ENCODE assay signal across 21 cellular contexts in genomic region chr2:73079636-73080035, GRCh38. TPM values are rescaled to one million over a fixed set of nuclear protein-coding genes. Genes with fewer than 3 reads are reported as not detected.
A peak's percentile ranks its signal among the peaks of the same experiment; 100 is the strongest.
DNase-seq lines count a peak whose midpoint lies in the region; ATAC-seq, FAIRE-seq and TF ChIP-seq lines count a peak whose summit lies in the region.
"Had no signal": no experiment of that assay in that cellular context is flagged by ENCODE, and none has a peak within 500 bp of the region (broad histone marks: within the 10 kb centered on the region; RNA-seq: fewer than 3 reads in every experiment).

No MANE protein-coding gene starts in this region.

- H3K27me3 ChIP-seq in upper lobe of right lung = no peaks in the 10 kb centered on the region

- peak overlapping the region in 1 of 2 donors; percentile 55 for H3K9ac ChIP-seq in kidney (ENCODE audit: low read length in 2 of 2)

- H3K4me3 ChIP-seq in kidney (ENCODE audit: low read length in 2 of 2) (peak overlapping the region; percentile 43 to 51), upper lobe of right lung (no peak overlapping the region)
- H3K4me3 ChIP-seq: A549, GM12878, GM23338 had no signal

- no peaks in the 10 kb centered on the region for H3K36me3 Mint-ChIP-seq in activated naive CD4-positive, alpha-beta T cell treated with anti-CD3 and anti-CD28 coated beads, Interleukin-2, amount 50 U/mL, for 72 hours
- H3K36me3 Mint-ChIP-seq in activated naive CD4-positive, alpha-beta T cell treated with anti-CD3 and anti-CD28 coated beads for 36 hours (ENCODE audit: low read depth) = no peaks in the 10 kb centered on the region
- H3K36me3 Mint-ChIP-seq in activated naive CD8-positive, alpha-beta T cell treated with anti-CD3 and anti-CD28 coated beads, Interleukin-2, amount 50 U/mL, for 24 hours (ENCODE audit: low read depth) = no peaks in the 10 kb centered on the region

- H3K27ac Mint-ChIP-seq in activated naive CD4-positive, alpha-beta T cell treated with anti-CD3 and anti-CD28 coated beads, Interleukin-2, amount 50 U/mL, for 72 hours = peak overlapping the region; percentile 11 to 55
- H3K27ac Mint-ChIP-seq in activated naive CD4-positive, alpha-beta T cell treated with anti-CD3 and anti-CD28 coated beads for 36 hours = no peak overlapping the region
- H3K27ac Mint-ChIP-seq in activated naive CD8-positive, alpha-beta T cell treated with anti-CD3 and anti-CD28 coated beads, Interleukin-2, amount 50 U/mL, for 24 hours = no peak overlapping the region
- H3K27ac Mint-ChIP-seq: CD8-positive, alpha-beta T cell; GM23338; IgD-negative memory B cell had no signal

- FAIRE-seq in kidney (lab: Jason Lieb, UNC) = no peak
- FAIRE-seq: A549, GM12878, H54, HepG2 had no signal

- no peaks in the 10 kb centered on the region for H3K9me3 Mint-ChIP-seq in activated naive CD4-positive, alpha-beta T cell treated with anti-CD3 and anti-CD28 coated beads, Interleukin-2, amount 50 U/mL, for 72 hours
- no peaks in the 10 kb centered on the region for H3K9me3 Mint-ChIP-seq in activated naive CD4-positive, alpha-beta T cell treated with anti-CD3 and anti-CD28 coated beads for 36 hours
- H3K9me3 Mint-ChIP-seq in activated naive CD8-positive, alpha-beta T cell treated with anti-CD3 and anti-CD28 coated beads, Interleukin-2, amount 50 U/mL, for 24 hours = no peaks in the 10 kb centered on the region
- H3K9me3 Mint-ChIP-seq: CD8-positive, alpha-beta T cell; GM23338; HFFc6; IgD-negative memory B cell had no signal

- no peaks in the 10 kb centered on the region for H3K27me3 Mint-ChIP-seq in activated naive CD4-positive, alpha-beta T cell treated with anti-CD3 and anti-CD28 coated beads for 36 hours (ENCODE audit: low read depth)
- H3K27me3 Mint-ChIP-seq in activated naive CD8-positive, alpha-beta T cell treated with anti-CD3 and anti-CD28 coated beads, Interleukin-2, amount 50 U/mL, for 24 hours = no peaks in the 10 kb centered on the region

- DNase-seq in activated naive CD4-positive, alpha-beta T cell treated with anti-CD3 and anti-CD28 coated beads, Interleukin-2, amount 50 U/mL, for 72 hours (ENCODE audit: low spot score in 2 of 2) = no peak
- DNase-seq in activated naive CD4-positive, alpha-beta T cell treated with anti-CD3 and anti-CD28 coated beads for 36 hours = no peak
- DNase-seq in kidney (no peak), upper lobe of right lung (peak; percentile 53), inferior parietal cortex (ENCODE audit: extremely low spot score) (no peak)
- DNase-seq in activated naive CD8-positive, alpha-beta T cell treated with anti-CD3 and anti-CD28 coated beads, Interleukin-2, amount 50 U/mL, for 24 hours = no peak
- DNase-seq: AML-193; Calu3; CD8-positive, alpha-beta T cell; DMS79 treated with DMSO at 0.1 percent for 48 hours; HCEC 1CT; HFFc6 had no signal

- no peak overlapping the region for H3K4me3 Mint-ChIP-seq in activated naive CD4-positive, alpha-beta T cell treated with anti-CD3 and anti-CD28 coated beads for 36 hours
- H3K4me3 Mint-ChIP-seq in activated naive CD8-positive, alpha-beta T cell treated with anti-CD3 and anti-CD28 coated beads, Interleukin-2, amount 50 U/mL, for 24 hours = no peak overlapping the region
- H3K4me3 Mint-ChIP-seq: CD8-positive, alpha-beta T cell; GM23338; HFFc6; IgD-negative memory B cell had no signal

- CTCF ChIA-PET in activated naive CD4-positive, alpha-beta T cell treated with anti-CD3 and anti-CD28 coated beads for 36 hours (lab: Charles Lee) = interaction anchor here (1.1 to 1.4 kb wide), 2 partner anchors 77 to 86 kb away, joined by 3 to 4 read pairs; no protein-coding TSS in a partner anchor

- no peaks in the 10 kb centered on the region for H3K9me3 ChIP-seq in kidney (ENCODE audit: control insufficient read depth in 1 of 2, low read length in 2 of 2)
- no peaks in the 10 kb centered on the region for H3K9me3 ChIP-seq in upper lobe of right lung
- H3K9me3 ChIP-seq: A549 had no signal

- no peaks in the 10 kb centered on the region for H3K4me1 Mint-ChIP-seq in activated naive CD4-positive, alpha-beta T cell treated with anti-CD3 and anti-CD28 coated beads for 36 hours (ENCODE audit: low read depth)
- no peaks in the 10 kb centered on the region for H3K4me1 Mint-ChIP-seq in activated naive CD8-positive, alpha-beta T cell treated with anti-CD3 and anti-CD28 coated beads, Interleukin-2, amount 50 U/mL, for 24 hours
- H3K4me1 Mint-ChIP-seq: IgD-negative memory B cell had no signal

- H3K36me3 ChIP-seq in kidney (ENCODE audit: control insufficient read depth in 1 of 2, insufficient read depth in 2 of 2, low read length in 2 of 2) (peaks cover 6 to 14% of the 10 kb centered on the region in 2 donors), upper lobe of right lung (no peaks in the 10 kb centered on the region)

- intact Hi-C loops in activated naive CD4-positive, alpha-beta T cell treated with anti-CD3 and anti-CD28 coated beads for 36 hours (cut with micrococcal nuclease) = no loop called here
- intact Hi-C loops in kidney (cut with DNase I) = no loop called here
- intact Hi-C loops in upper lobe of right lung (cut with DNase I) = no loop called here

- TF ChIP-seq CTCF in kidney (IDR thresholded peaks at IDR 0.05; ENCODE audit: borderline replicate concordance, extremely low read depth, insufficient read depth) (no peak), upper lobe of right lung (IDR thresholded peaks at IDR 0.05) (no peak)

- peaks cover 48 to 57% of the 10 kb centered on the region in 2 donors for H3K4me1 ChIP-seq in kidney (ENCODE audit: control insufficient read depth in 1 of 2, insufficient read depth in 1 of 2, low read depth in 1 of 2, low read length in 2 of 2)
- H3K4me1 ChIP-seq in upper lobe of right lung = no peaks in the 10 kb centered on the region
- H3K4me1 ChIP-seq: A549 had no signal

- peak overlapping the region; percentile 13 for H3K27ac ChIP-seq in angular gyrus (ENCODE audit: low read depth, low read length)
- peak overlapping the region in 1 of 2 donors; percentile 29 for H3K27ac ChIP-seq in kidney (ENCODE audit: low read depth in 2 of 2, low read length in 2 of 2)
- no peak overlapping the region for H3K27ac ChIP-seq in upper lobe of right lung
- H3K27ac ChIP-seq: 22Rv1, A549 had no signal

- ATAC-seq in activated naive CD4-positive, alpha-beta T cell treated with anti-CD3 and anti-CD28 coated beads, Interleukin-2, amount 50 U/mL, for 72 hours = no peak
- ATAC-seq in upper lobe of right lung (no peak), GM18907 (IDR thresholded peaks at IDR 0.05; ENCODE audit: unreplicated experiment) (no peak)
- no peak for ATAC-seq in activated naive CD8-positive, alpha-beta T cell treated with anti-CD3 and anti-CD28 coated beads, Interleukin-2, amount 50 U/mL, for 24 hours
- ATAC-seq: A549; CD8-positive, alpha-beta T cell; GM12878; GM23338; HepG2 had no signal

RNA-seq across cellular contexts. Expression of gene SFXN5, which starts 8.1 kb away (rescaled TPM):
- 10 to 100 TPM in 1 of 2 donors, 1 to 10 TPM in 1; 5.2 to 16.0 TPM for total RNA-seq in activated naive CD4-positive, alpha-beta T cell treated with anti-CD3 and anti-CD28 coated beads, Interleukin-2, amount 50 U/mL, for 72 hours
- 1 to 10 TPM; 5.3 to 6.8 TPM for total RNA-seq in activated naive CD4-positive, alpha-beta T cell treated with anti-CD3 and anti-CD28 coated beads for 36 hours
- total RNA-seq in kidney (21.4 TPM), upper lobe of right lung (13.1 TPM)
- polyA plus RNA-seq in kidney (ENCODE audit: insufficient read depth, low read depth, low replicate concordance) = 35.9 TPM

RNA-seq across cellular contexts. Expression of gene RAB11FIP5, which starts 33.1 kb away (rescaled TPM):
- 10 to 100 TPM in 1 of 2 donors, 1 to 10 TPM in 1; 8.3 to 27.9 TPM for total RNA-seq in activated naive CD4-positive, alpha-beta T cell treated with anti-CD3 and anti-CD28 coated beads, Interleukin-2, amount 50 U/mL, for 72 hours
- 1 to 10 TPM; 7.3 to 7.4 TPM for total RNA-seq in activated naive CD4-positive, alpha-beta T cell treated with anti-CD3 and anti-CD28 coated beads for 36 hours
- total RNA-seq in kidney (57.1 TPM), upper lobe of right lung (28.8 TPM)
- polyA plus RNA-seq in kidney (ENCODE audit: insufficient read depth, low read depth, low replicate concordance) = 49.6 TPM

Comparison
In these comparisons a context has a peak if more than half of its experiments do, and no peak if none do; other contexts are left out.
1. H3K27ac Mint-ChIP-seq: peak in activated naive CD4-positive, alpha-beta T cell treated with anti-CD3 and anti-CD28 coated beads, Interleukin-2, amount 50 U/mL, for 72 hours (2 of 2); none in activated naive CD4-positive, alpha-beta T cell treated with anti-CD3 and anti-CD28 coated beads for 36 hours (single experiment) and activated naive CD8-positive, alpha-beta T cell treated with anti-CD3 and anti-CD28 coated beads, Interleukin-2, amount 50 U/mL, for 24 hours (single experiment).